ENCODE assay signal across 1 cellular context in genomic region chr10:51097546-51097945, GRCh38.
TF ChIP-seq lines count a peak whose summit lies in the region.

No MANE protein-coding gene starts in this region.

TF ChIP-seq in SK-N-SH, 30 proteins besides CTCF, POLR2A, EP300 and RAD21 (continued from another document):
- TF ChIP-seq ZBTB33 (IDR thresholded peaks at IDR 0.05; ENCODE audit: borderline replicate concordance, low read depth) (no peak), GABPA (IDR thresholded peaks at IDR 0.05; ENCODE audit: low read depth) (no peak), TCF12 (IDR thresholded peaks at IDR 0.05) (peak; percentile 38; the same call in 1 of the 2 replicates), IRF3 (IDR thresholded peaks at IDR 0.05; ENCODE audit: low read depth, low read length) (no peak), ELF1 (IDR thresholded peaks at IDR 0.05) (no peak), PBX3 (IDR thresholded peaks at IDR 0.05) (peak; percentile 3; the same call in 1 of the 2 replicates)
